In the genomic region with DNA sequence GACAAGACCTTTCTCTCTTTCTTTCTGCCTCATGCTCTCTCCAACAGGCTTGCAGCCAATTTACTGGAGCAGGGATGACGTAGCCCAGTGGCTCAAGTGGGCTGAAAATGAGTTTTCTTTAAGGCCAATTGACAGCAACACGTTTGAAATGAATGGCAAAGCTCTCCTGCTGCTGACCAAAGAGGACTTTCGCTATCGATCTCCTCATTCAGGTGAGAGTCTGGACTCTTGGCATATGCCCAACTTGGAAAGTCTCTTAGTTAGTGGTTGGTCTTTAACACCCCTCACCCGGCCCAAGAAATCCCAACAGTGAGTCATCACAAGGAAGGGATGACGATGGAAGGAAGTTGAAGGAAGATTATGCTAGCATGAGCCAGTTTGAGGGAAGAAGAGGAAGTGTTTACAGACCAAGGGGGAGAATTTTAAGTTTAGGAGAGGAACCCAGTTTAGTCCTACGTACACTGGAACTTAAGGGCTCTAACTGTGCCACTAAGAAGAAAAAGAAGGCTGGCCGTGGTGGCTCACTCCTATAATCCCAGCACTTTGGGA, we compare ENCODE assay signal across 10 cellular contexts.
DNase-seq lines count a peak whose midpoint lies in the region; ATAC-seq and TF ChIP-seq lines count a peak whose summit lies in the region.
"Had no signal": no experiment of that assay in that cellular context is flagged by ENCODE, and none has a peak within 500 bp of the region (broad histone marks: within the 10 kb centered on the region; RNA-seq: fewer than 3 reads in every experiment).

No MANE protein-coding gene starts in this region.

- no peaks in the 10 kb centered on the region for H3K27me3 ChIP-seq in dorsolateral prefrontal cortex
- H3K27me3 ChIP-seq: SJSA1 had no signal

- DNase-seq in ELR (ENCODE audit: low read depth) (peak; percentile 65), NCI-H345 (lab: John Stamatoyannopoulos, UW) (peak; percentile 92), dorsolateral prefrontal cortex (no peak), osteocyte (ENCODE audit: extremely low spot score, unreplicated experiment) (no peak), OCI-LY7 (ENCODE audit: low spot score) (no peak), amniotic stem cell (lab: John Stamatoyannopoulos, UW) (no peak)

- no peak overlapping the region for H3K4me3 Mint-ChIP-seq in osteocyte (ENCODE audit: unreplicated experiment)
- H3K4me3 Mint-ChIP-seq: stimulated activated naive CD8-positive, alpha-beta T cell treated with anti-CD3 and anti-CD28 coated beads, Interleukin-15, Interleukin-2, amounts not matched to agents 100 ng/mL and 50 ng/mL, for 24 hours had no signal

- no peaks in the 10 kb centered on the region for H4K20me1 ChIP-seq in OCI-LY7 (ENCODE audit: insufficient read depth, low read length)

- no peak for ATAC-seq in HG03378 (IDR thresholded peaks at IDR 0.05; ENCODE audit: unreplicated experiment)
- no peak for ATAC-seq in GM21737 (IDR thresholded peaks at IDR 0.05; ENCODE audit: unreplicated experiment)

- POLR2A ChIA-PET in OCI-LY7 (lab: Charles Lee) = interaction anchor here (1.1 to 1.4 kb wide), 3 partner anchors 17 to 80 kb away, joined by 3 to 4 read pairs (median 3); no protein-coding TSS in a partner anchor

- H3K27me3 Mint-ChIP-seq in osteocyte (ENCODE audit: unreplicated experiment) = no peaks in the 10 kb centered on the region
- H3K27me3 Mint-ChIP-seq: stimulated activated naive CD8-positive, alpha-beta T cell treated with anti-CD3 and anti-CD28 coated beads, Interleukin-15, Interleukin-2, amounts not matched to agents 100 ng/mL and 50 ng/mL, for 24 hours had no signal

- H3K27ac Mint-ChIP-seq in osteocyte (ENCODE audit: unreplicated experiment) = peak overlapping the region; percentile 29
- H3K27ac Mint-ChIP-seq: stimulated activated naive CD8-positive, alpha-beta T cell treated with anti-CD3 and anti-CD28 coated beads, Interleukin-15, Interleukin-2, amounts not matched to agents 100 ng/mL and 50 ng/mL, for 24 hours had no signal

- no peak overlapping the region for H3K4me2 ChIP-seq in OCI-LY7 (ENCODE audit: low read length)

- BruUV-seq in OCI-LY7 (replicated peaks; lab: Mats Ljungman, UMichigan) = no TSS peak

- H2AFZ ChIP-seq in OCI-LY7 (ENCODE audit: low read length) = no peak overlapping the region

- H3K9me3 ChIP-seq in OCI-LY7 (ENCODE audit: low read length) = no peaks in the 10 kb centered on the region
- H3K9me3 ChIP-seq: SJSA1 had no signal

- no peaks in the 10 kb centered on the region for H3K9me3 Mint-ChIP-seq in osteocyte (ENCODE audit: unreplicated experiment)
- H3K9me3 Mint-ChIP-seq: stimulated activated naive CD8-positive, alpha-beta T cell treated with anti-CD3 and anti-CD28 coated beads, Interleukin-15, Interleukin-2, amounts not matched to agents 100 ng/mL and 50 ng/mL, for 24 hours had no signal

- intact Hi-C loops in dorsolateral prefrontal cortex (cut with DNase I) (no loop called here), OCI-LY7 (cut with micrococcal nuclease; ENCODE audit: unreplicated experiment) (loop anchor here (5.0 kb wide), 1 partner anchor 53 kb away; no protein-coding TSS in a partner anchor)

- peaks cover 60% of the 10 kb centered on the region for H3K4me1 ChIP-seq in OCI-LY7 (ENCODE audit: insufficient read depth, low read length, poor library complexity, severe bottlenecking)

- H3K36me3 Mint-ChIP-seq in osteocyte (ENCODE audit: unreplicated experiment) = peaks cover 32% of the 10 kb centered on the region

- CTCF ChIA-PET in OCI-LY7 (lab: Charles Lee; ENCODE audit: unreplicated experiment) = no interaction called here

- peak overlapping the region in 17 of 59 donors; percentile 5 to 47 (median 16) for H3K4me3 ChIP-seq in dorsolateral prefrontal cortex
- no peak overlapping the region for H3K4me3 ChIP-seq in OCI-LY7 (ENCODE audit: low read depth, low read length, poor library complexity, severe bottlenecking)
- H3K4me3 ChIP-seq: SJSA1 had no signal

- peaks cover 6% of the 10 kb centered on the region; the same call in 1 of the 2 replicates for H3K79me2 ChIP-seq in OCI-LY7 (ENCODE audit: insufficient read depth, low read depth, low read length)

- H3K9me2 ChIP-seq in OCI-LY7 (ENCODE audit: insufficient read depth, low read length) = no peaks in the 10 kb centered on the region

- TF ChIP-seq CTCF in dorsolateral prefrontal cortex (IDR thresholded peaks at IDR 0.05 in 54 of 56, conservative IDR thresholded peaks at IDR 0.05 in 2 of 56; ENCODE audit: low read depth in 1 of 56, partially characterized antibody in 56 of 56) (no peak), osteocyte (IDR thresholded peaks at IDR 0.05) (no peak), OCI-LY7 (conservative IDR thresholded peaks at IDR 0.05; ENCODE audit: low read length) (no peak)

- H3K27ac ChIP-seq in dorsolateral prefrontal cortex (peak overlapping the region in 46 of 59 donors; percentile 6 to 87 (median 56)), OCI-LY7 (ENCODE audit: low read depth, low read length, poor library complexity, severe bottlenecking) (no peak overlapping the region)
- H3K27ac ChIP-seq: SJSA1 had no signal

- H3K36me3 ChIP-seq in OCI-LY7 (ENCODE audit: insufficient read depth, low read length) = peaks cover 43% of the 10 kb centered on the region

- H3K4me1 Mint-ChIP-seq in osteocyte (ENCODE audit: unreplicated experiment) = peaks cover 39% of the 10 kb centered on the region

Comparison
In these comparisons a context has a peak if more than half of its experiments do, and no peak if none do; other contexts are left out.
1. DNase-seq: peak in ELR (single experiment) and NCI-H345 (single experiment); none in dorsolateral prefrontal cortex (0 of 10), osteocyte (single experiment), OCI-LY7 (single experiment) and amniotic stem cell (single experiment).